1 cellular context compared by ENCODE assay signal in the genomic region with DNA sequence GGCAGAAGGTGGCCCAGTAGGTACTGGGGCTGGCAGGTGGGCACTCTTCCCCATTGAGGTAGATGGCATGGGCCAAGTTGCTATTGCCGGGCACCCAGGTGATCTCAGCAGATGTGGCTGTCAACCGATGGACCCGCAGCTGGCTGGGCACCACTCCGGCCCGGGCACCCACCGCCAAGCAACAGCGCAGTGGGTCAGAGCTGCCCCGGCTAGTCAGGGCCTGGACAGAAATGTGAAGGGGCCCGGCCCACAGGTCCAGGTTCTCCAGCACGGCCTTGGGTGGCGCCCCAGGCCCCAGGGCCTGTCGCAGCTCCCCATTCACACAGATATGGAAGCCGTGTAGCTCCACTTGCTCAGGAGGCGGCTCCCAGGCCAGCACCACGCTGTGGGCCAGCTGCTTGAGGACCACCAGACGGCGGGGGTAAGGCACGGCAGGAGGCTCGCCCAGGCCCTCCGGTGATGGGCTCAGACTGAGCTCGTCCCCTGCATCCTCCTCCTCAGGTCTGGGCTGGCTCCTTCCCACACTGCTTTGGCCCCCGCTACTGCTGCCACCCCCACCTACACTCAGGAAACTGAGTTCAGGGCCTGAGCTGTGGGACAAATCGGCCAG.
TF ChIP-seq lines count a peak whose summit lies in the region.

No MANE protein-coding gene starts in this region.

TF ChIP-seq in GM12891, 5 proteins besides CTCF, POLR2A, EP300 and RAD21:
- TF ChIP-seq POU2F2 (IDR thresholded peaks at IDR 0.05; ENCODE audit: low read depth, low read length) (no peak), TAF1 (IDR thresholded peaks at IDR 0.05; ENCODE audit: low read depth, low read length) (no peak), PAX5 (IDR thresholded peaks at IDR 0.05; ENCODE audit: insufficient read depth, low read length, severe bottlenecking) (no peak), POLR2AphosphoS5 (IDR thresholded peaks at IDR 0.05; ENCODE audit: low read depth, low read length) (no peak), SPI1 (IDR thresholded peaks at IDR 0.05; ENCODE audit: low read depth, low read length) (no peak)
TF ChIP-seq in GM12891: peak in this region for 0.
